18 cellular contexts compared by ENCODE assay signal in the genomic region with DNA sequence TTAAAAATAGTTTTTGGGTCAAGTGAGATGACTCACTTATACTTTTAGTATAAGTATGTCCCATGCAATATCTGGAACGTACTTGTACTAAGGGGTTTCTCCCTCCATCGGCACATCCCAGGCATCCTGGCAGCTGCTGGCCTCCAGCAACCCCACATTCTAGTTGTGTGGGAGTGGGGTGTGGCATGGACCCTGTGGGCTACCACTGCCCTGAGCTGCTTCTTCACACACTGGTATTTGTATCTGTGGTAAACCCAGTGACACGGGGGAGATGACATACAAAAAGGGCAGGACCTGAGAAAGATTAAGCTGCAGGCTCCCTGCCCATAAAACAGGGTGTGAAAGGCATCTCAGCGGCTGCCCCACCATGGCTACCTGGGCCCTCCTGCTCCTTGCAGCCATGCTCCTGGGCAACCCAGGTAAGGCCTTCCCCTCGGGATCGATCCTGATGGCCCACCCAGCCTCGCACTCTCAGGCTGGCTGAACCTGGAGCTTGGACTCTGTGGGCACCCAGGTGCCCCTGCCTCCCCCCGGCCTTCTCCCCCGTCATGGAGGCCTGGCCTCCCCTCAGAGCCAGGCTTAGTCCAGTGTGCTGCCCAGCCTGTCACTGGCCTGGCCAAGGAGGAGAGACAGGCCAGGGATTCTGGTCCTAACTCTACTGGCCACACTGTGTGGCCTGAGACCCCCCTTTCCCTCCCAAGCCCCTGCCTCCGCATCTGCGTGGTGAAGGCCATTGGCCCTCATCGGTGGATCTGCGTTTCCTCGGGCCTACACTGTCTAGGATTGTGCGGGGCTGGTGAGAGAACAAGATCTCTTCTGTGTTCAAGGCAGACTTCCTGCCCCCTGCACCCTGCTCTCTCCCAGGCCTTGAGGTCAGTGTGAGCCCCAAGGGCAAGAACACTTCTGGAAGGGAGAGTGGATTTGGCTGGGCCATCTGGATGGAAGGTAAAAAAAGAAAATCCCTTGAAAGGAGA. TPM values are rescaled to one million over a fixed set of nuclear protein-coding genes. Genes with fewer than 3 reads are reported as not detected.
A peak's percentile ranks its signal among the peaks of the same experiment; 100 is the strongest.
DNase-seq lines count a peak whose midpoint lies in the region; ATAC-seq and TF ChIP-seq lines count a peak whose summit lies in the region.
"Had no signal": no experiment of that assay in that cellular context is flagged by ENCODE, and none has a peak within 500 bp of the region (broad histone marks: within the 10 kb centered on the region; RNA-seq: fewer than 3 reads in every experiment).

A gene (plus strand): TSS at position 307 of the 974 bp plus-strand sequence. CDS start 61 bp downstream, at position 368.

- no peak within 1 kb of the TSS for H4K8ac ChIP-seq in IMR-90 (ENCODE audit: low read depth in 2 of 2, low read length in 2 of 2)

- no TSS peak for BruUV-seq in IMR-90 (replicated peaks; lab: Mats Ljungman, UMichigan)

- H3K79me1 ChIP-seq in IMR-90 (ENCODE audit: low read depth in 1 of 2, low read length in 2 of 2) = no peaks in the 10 kb centered on the region

- H4K91ac ChIP-seq in IMR-90 (ENCODE audit: insufficient read depth, low read depth, low read length) = no peak within 1 kb of the TSS; the same call in 1 of the 2 replicates

- in situ Hi-C loops in IMR-90 (cut with MboI; ENCODE audit: low sequenced_read_pairs) = no loop called here

- H3K4me3 Mint-ChIP-seq in activated T-helper 17 cell treated with anti-CD3 and anti-CD28 coated beads, Interleukin-2, amount 50 U/mL, for 72 hours = no peak within 1 kb of the TSS
- no peak within 1 kb of the TSS for H3K4me3 Mint-ChIP-seq in neural crest cell

- H3K9me3 ChIP-seq in IMR-90 (ENCODE audit: control insufficient read depth, insufficient read depth, low read length) = no peaks in the 10 kb centered on the region
- H3K9me3 ChIP-seq: mucosa of descending colon had no signal

- H3K18ac ChIP-seq in IMR-90 (ENCODE audit: low read depth, low read length) = no peak within 1 kb of the TSS

- ATAC-seq in IMR-90 (ENCODE audit: low read depth) (no peak), HG02885 (IDR thresholded peaks at IDR 0.05; ENCODE audit: poor library complexity, unreplicated experiment) (no peak)
- peak; percentile 56 for ATAC-seq in activated T-helper 17 cell treated with anti-CD3 and anti-CD28 coated beads, Interleukin-2, amount 50 U/mL, for 72 hours (replicated peaks)
- ATAC-seq: mucosa of descending colon had no signal

- no peak within 1 kb of the TSS for H2BK5ac ChIP-seq in IMR-90 (ENCODE audit: low read depth, low read length, poor library complexity, severe bottlenecking)

- H3K4me1 ChIP-seq in IMR-90 (ENCODE audit: control insufficient read depth, insufficient read depth, low read length) = peaks cover 3% of the 10 kb centered on the region; the same call in 1 of the 2 replicates

- H3K27me3 ChIP-seq in IMR-90 (ENCODE audit: control insufficient read depth, insufficient read depth, low read length) = peaks cover 6% of the 10 kb centered on the region; the same call in 1 of the 2 replicates
- H3K27me3 ChIP-seq: BLaER1 treated with 17β-estradiol and CSF1 and Interleukin-3, amounts not matched to agents 10 nM and 100 nM had no signal

- no peak within 1 kb of the TSS for H2BK120ac ChIP-seq in IMR-90 (ENCODE audit: low read depth, low read length)

- H3K4me1 Mint-ChIP-seq in activated T-helper 17 cell treated with anti-CD3 and anti-CD28 coated beads, Interleukin-2, amount 50 U/mL, for 72 hours = peaks cover 5% of the 10 kb centered on the region
- peaks cover 5% of the 10 kb centered on the region for H3K4me1 Mint-ChIP-seq in neural crest cell

- intact Hi-C loops in IMR-90 (cut with micrococcal nuclease) = no loop called here

- DNase-seq in NK-92 treated with Interleukin-12 subunit alpha and Interleukin-12 subunit beta, amount 100 ng/mL, for 24 hours (lab: John Stamatoyannopoulos, UW) = peak; percentile 66
- no peak for DNase-seq in NK-92 (lab: John Stamatoyannopoulos, UW; ENCODE audit: unreplicated experiment)
- DNase-seq in IMR-90 = no peak
- no peak for DNase-seq in neural crest cell (ENCODE audit: low read depth, low spot score)
- DNase-seq in OCI-M1 (lab: John Stamatoyannopoulos, UW) = no peak
- DNase-seq in GM03348 (ENCODE audit: low spot score) = no peak
- DNase-seq: 8988T; anterior cingulate cortex; glutamatergic neuron; mucosa of descending colon; NCI-H1105; stimulated activated CD4-positive, alpha-beta T cell treated with anti-CD3 and anti-CD28 coated beads, Interleukin-15, amount 100 ng/mL, for 24 hours had no signal

- H3K36me3 ChIP-seq in IMR-90 (ENCODE audit: control insufficient read depth, insufficient read depth, low read length) = no peaks in the 10 kb centered on the region
- H3K36me3 ChIP-seq: BLaER1 treated with 17β-estradiol and CSF1 and Interleukin-3, amounts not matched to agents 10 nM and 100 nM had no signal

- H2AFZ ChIP-seq in IMR-90 (replicated peaks; ENCODE audit: low read length, poor library complexity) = peak within 1 kb of the TSS; percentile 32

- H2AK5ac ChIP-seq in IMR-90 (ENCODE audit: low read depth, low read length) = peak within 1 kb of the TSS; percentile 73

- no peak for TF ChIP-seq RAD21 in IMR-90 (IDR thresholded peaks at IDR 0.05; ENCODE audit: low read length)

- no peak within 1 kb of the TSS for H3K27ac ChIP-seq in IMR-90 (ENCODE audit: insufficient read depth, low read length)
- H3K27ac ChIP-seq: BLaER1 treated with 17β-estradiol and CSF1 and Interleukin-3, amounts not matched to agents 10 nM and 100 nM had no signal

- 0 out of 2 replicates have a peak within 1 kb of the TSS, but pooled peaks have one; percentile 34 for H2BK20ac ChIP-seq in IMR-90 (ENCODE audit: low read depth, low read length)

- no peak within 1 kb of the TSS; the same call in 1 of the 2 replicates for H3K14ac ChIP-seq in IMR-90 (replicated peaks; ENCODE audit: low read depth, low read length)

- H4K20me1 ChIP-seq in IMR-90 (ENCODE audit: insufficient read depth, low read length) = no peaks in the 10 kb centered on the region
- H4K20me1 ChIP-seq: BLaER1 treated with 17β-estradiol and CSF1 and Interleukin-3, amounts not matched to agents 10 nM and 100 nM had no signal

- H2BK15ac ChIP-seq in IMR-90 (ENCODE audit: low read depth, low read length) = peak within 1 kb of the TSS; percentile 33; the same call in 2 of the 3 replicates

- no peak within 1 kb of the TSS for H3K56ac ChIP-seq in IMR-90 (ENCODE audit: extremely low read depth, insufficient read depth, low read length)

- peak within 1 kb of the TSS; percentile 42 for H3K4ac ChIP-seq in IMR-90 (ENCODE audit: low read depth, low read length)

- CTCF ChIA-PET in IMR-90 (lab: Yijun Ruan, JAX) = interaction anchor here (1.4 kb wide), 1 partner anchor 13 kb away, joined by 4 read pairs; no protein-coding TSS in a partner anchor

- H3K9me3 Mint-ChIP-seq in activated T-helper 17 cell treated with anti-CD3 and anti-CD28 coated beads, Interleukin-2, amount 50 U/mL, for 72 hours = no peaks in the 10 kb centered on the region
- H3K9me3 Mint-ChIP-seq in neural crest cell = no peaks in the 10 kb centered on the region

- no peak for TF ChIP-seq CTCF in IMR-90 (conservative IDR thresholded peaks at IDR 0.05; ENCODE audit: low read depth, low read length)
- no peak for TF ChIP-seq CTCF in neural crest cell (conservative IDR thresholded peaks at IDR 0.05)

- peak within 1 kb of the TSS; percentile 52 for H3K27ac Mint-ChIP-seq in activated T-helper 17 cell treated with anti-CD3 and anti-CD28 coated beads, Interleukin-2, amount 50 U/mL, for 72 hours
- H3K27ac Mint-ChIP-seq in neural crest cell (ENCODE audit: unreplicated experiment) = peak within 1 kb of the TSS; percentile 62

- no peak for TF ChIP-seq POLR2A in IMR-90 (IDR thresholded peaks at IDR 0.05; ENCODE audit: low read depth, low read length)

- dilution Hi-C loops in IMR-90 (cut with HindIII; ENCODE audit: low sequenced_read_pairs, unreplicated experiment) = no loop called here

- POLR2A ChIA-PET in IMR-90 (lab: Charles Lee; ENCODE audit: unreplicated experiment) = no interaction called here

- H2AK9ac ChIP-seq in IMR-90 (replicated peaks; ENCODE audit: low read depth, low read length, poor library complexity) = peak within 1 kb of the TSS; percentile 76

- WGBS in IMR-90 (ENCODE audit: extremely low coverage in 2 of 2, insufficient read length in 1 of 2), 2 experiments = 92% methylated on average over 5 of the region's 15 CpGs; no CpG with 5 or more reads in 1 of the 2 experiments

- peaks cover 6% of the 10 kb centered on the region; the same call in 1 of the 2 replicates for H3K9me1 ChIP-seq in IMR-90 (ENCODE audit: insufficient read depth, low read length)

- H3K4me3 ChIP-seq in IMR-90 (ENCODE audit: insufficient read depth, low read depth, low read length) = no peak within 1 kb of the TSS
- H3K4me3 ChIP-seq: BLaER1 treated with 17β-estradiol and CSF1 and Interleukin-3, amounts not matched to agents 10 nM and 100 nM; mucosa of descending colon had no signal

- no peak within 1 kb of the TSS for H3K4me2 ChIP-seq in IMR-90 (ENCODE audit: low read depth, low read length)

- no peak within 1 kb of the TSS for H3K9ac ChIP-seq in IMR-90 (ENCODE audit: low read depth, low read length)

- H3K27me3 Mint-ChIP-seq in activated T-helper 17 cell treated with anti-CD3 and anti-CD28 coated beads, Interleukin-2, amount 50 U/mL, for 72 hours = peaks cover 4% of the 10 kb centered on the region
- peaks cover 2% of the 10 kb centered on the region for H3K27me3 Mint-ChIP-seq in neural crest cell (ENCODE audit: low read depth)

- H3K23ac ChIP-seq in IMR-90 (ENCODE audit: low read depth, low read length) = no peak within 1 kb of the TSS

- H4K5ac ChIP-seq in IMR-90 (ENCODE audit: low read depth, low read length) = no peak within 1 kb of the TSS

- no peaks in the 10 kb centered on the region for H3K36me3 Mint-ChIP-seq in activated T-helper 17 cell treated with anti-CD3 and anti-CD28 coated beads, Interleukin-2, amount 50 U/mL, for 72 hours (ENCODE audit: low read depth)
- H3K36me3 Mint-ChIP-seq in neural crest cell (ENCODE audit: low read depth) = no peaks in the 10 kb centered on the region

TF ChIP-seq in IMR-90, 13 proteins besides CTCF, POLR2A, EP300 and RAD21 (continues in another document):
- no peak for TF ChIP-seq NFE2L2 (IDR thresholded peaks at IDR 0.05; ENCODE audit: low read depth, low read length)
- no peak for TF ChIP-seq SMC3 (IDR thresholded peaks at IDR 0.05; ENCODE audit: low read depth, low read length)
- no peak for TF ChIP-seq CHD1 (IDR thresholded peaks at IDR 0.05; ENCODE audit: low read depth, low read length)
- TF ChIP-seq RCOR1 (IDR thresholded peaks at IDR 0.05; ENCODE audit: insufficient replicate concordance, low read length) = no peak
- no peak for TF ChIP-seq RFX5 (IDR thresholded peaks at IDR 0.05; ENCODE audit: low read depth, low read length)
- no peak for TF ChIP-seq MXI1 (IDR thresholded peaks at IDR 0.05; ENCODE audit: borderline replicate concordance, low read depth, low read length)
- TF ChIP-seq FOS (IDR thresholded peaks at IDR 0.05; ENCODE audit: low read depth, low read length) = no peak
- TF ChIP-seq MAFK (IDR thresholded peaks at IDR 0.05; ENCODE audit: low read depth, low read length) = no peak

RNA-seq across cellular contexts. Expression of the gene that starts here (rescaled TPM):
- total RNA-seq in IMR-90 (2012; rRNA removed) (not detected in 2 replicates), neural crest cell (not detected in 2 replicates)
- not detected in 2 replicates for polyA plus RNA-seq in IMR-90 (2012; rRNA removed)
- not detected in 2 replicates for polyA plus RNA-seq in IMR-90 (2012; cell fraction: cytosol; rRNA removed)
- 0.13 and 0.24 TPM in 2 replicates for polyA plus RNA-seq in IMR-90 (2012; cell fraction: nucleus; rRNA removed; ENCODE audit: low replicate concordance)
- total RNA-seq in activated T-helper 17 cell treated with anti-CD3 and anti-CD28 coated beads, Interleukin-2, amount 50 U/mL, for 72 hours = 10 to 100 TPM; 10.6 to 32.4 TPM
- total RNA-seq: epithelial cell of proximal tubule, pulmonary artery endothelial cell, temporal lobe had no signal

Comparison
In these comparisons a context has a peak if more than half of its experiments do, and no peak if none do; other contexts are left out.
1. RNA of the gene that starts here (total RNA-seq): 10.6 to 32.4 TPM in activated T-helper 17 cell treated with anti-CD3 and anti-CD28 coated beads, Interleukin-2, amount 50 U/mL, for 72 hours; not detected in neural crest cell and not detected in IMR-90; every median in the first group is over 10 times any median in the second.